Comparison of ENCODE assay signal across 14 cellular contexts in genomic region chr4:113757486-113757885, GRCh38. TPM values are rescaled to one million over a fixed set of nuclear protein-coding genes. Genes with fewer than 3 reads are reported as not detected.
DNase-seq lines count a peak whose midpoint lies in the region; ATAC-seq, FAIRE-seq and TF ChIP-seq lines count a peak whose summit lies in the region.
"Had no signal": no experiment of that assay in that cellular context is flagged by ENCODE, and none has a peak within 500 bp of the region (broad histone marks: within the 10 kb centered on the region; RNA-seq: fewer than 3 reads in every experiment).

No MANE protein-coding gene starts in this region.

- TF ChIP-seq EP300 in HepG2 (IDR thresholded peaks at IDR 0.05; ENCODE audit: low read depth in 2 of 2, low read length in 2 of 2), result no peak
- TF ChIP-seq EP300 in HepG2 (CRISPR knock-in tag; IDR thresholded peaks at IDR 0.05; ENCODE audit: borderline replicate concordance), result no peak

- peaks cover 54% of the 10 kb centered on the region for H3K79me2 ChIP-seq in HepG2 (ENCODE audit: insufficient read depth, low read length)
- peaks cover 28% of the 10 kb centered on the region for H3K79me2 ChIP-seq in keratinocyte (ENCODE audit: control insufficient read depth, insufficient read depth, low read length)

- H3K27me3 ChIP-seq in HepG2 (ENCODE audit: control insufficient read depth in 1 of 2, insufficient read depth in 2 of 2, low read length in 2 of 2) (no peaks in the 10 kb centered on the region; a peak in 1 of 5 replicates), right lobe of liver (no peaks in the 10 kb centered on the region), keratinocyte (ENCODE audit: control insufficient read depth, extremely low read depth, insufficient read depth, low read length) (no peaks in the 10 kb centered on the region), tibial artery (no peaks in the 10 kb centered on the region)
- H3K27me3 ChIP-seq: ovary had no signal

- FAIRE-seq in HepG2 (lab: Jason Lieb, UNC) (no peak), keratinocyte (lab: Jason Lieb, UNC) (peak; percentile 29)

- DNase-seq in HepG2 (ENCODE audit: low spot score) (no peak), right lobe of liver (no peak), keratinocyte (ENCODE audit: low read depth, low spot score) (no peak), tibial artery (no peak), COR-L47 (lab: John Stamatoyannopoulos, UW) (no peak), HUDEP-2 (lab: John Stamatoyannopoulos, UW; ENCODE audit: unreplicated experiment in 76 of 76) (no peak)
- DNase-seq in activated CD4-positive, alpha-beta memory T cell treated with anti-CD3 and anti-CD28 coated beads, Interleukin-2, amount 10 ng/mL, durations not matched to agents 7 days and 5 days, result no peak
- DNase-seq: amygdala; Kasumi-1; left lung; NCI-H2029 treated with DMSO at 0.1 percent for 48 hours; NK-92 treated with Interleukin-12 subunit alpha and Interleukin-12 subunit beta, amount 100 ng/mL, for 24 hours; ovary had no signal

- H2AFZ ChIP-seq in HepG2 (ENCODE audit: low read length) (no peak overlapping the region), keratinocyte (ENCODE audit: control insufficient read depth, low read length) (no peak overlapping the region)

- dilution Hi-C loops in keratinocyte (cut with MboI; ENCODE audit: extremely low pct_ligation_motif_present, low sequenced_read_pairs), result no loop called here

- peak overlapping the region; percentile 0 for H3K4me3 Mint-ChIP-seq in activated CD4-positive, alpha-beta memory T cell treated with anti-CD3 and anti-CD28 coated beads, Interleukin-2, amount 10 ng/mL, durations not matched to agents 7 days and 5 days

- BruUV-seq in HepG2 (replicated peaks; lab: Mats Ljungman, UMichigan), result no TSS peak

- H3K27ac ChIP-seq in HepG2 (ENCODE audit: extremely low read length, insufficient read depth, low read length) (peak overlapping the region; percentile 2), right lobe of liver (no peak overlapping the region), keratinocyte (ENCODE audit: control insufficient read depth, insufficient read depth, low read length) (no peak overlapping the region), tibial artery (peak overlapping the region; percentile 17 to 40)
- H3K27ac ChIP-seq: left lung, ovary had no signal

- ATAC-seq in HepG2, result no peak
- ATAC-seq in right lobe of liver, result no peak
- ATAC-seq in GM21390 (IDR thresholded peaks at IDR 0.05; ENCODE audit: unreplicated experiment), result no peak
- ATAC-seq: left lung had no signal

- H3K4me2 ChIP-seq in HepG2 (ENCODE audit: low read depth, low read length), result no peak overlapping the region
- H3K4me2 ChIP-seq in keratinocyte (ENCODE audit: control insufficient read depth, extremely low read depth, insufficient read depth, low read depth, low read length), result no peak overlapping the region

- WGBS in HepG2 (ENCODE audit: low lambda C conversion rate), result 91% methylated on average over 3 of the region's 3 CpGs
- 93% methylated on average over 3 of the region's 3 CpGs for WGBS in right lobe of liver (ENCODE audit: insufficient coverage, low coverage, low lambda C conversion rate, missing lambda C conversion rate)

- no peaks in the 10 kb centered on the region for H3K36me3 ChIP-seq in HepG2 (replicated peaks in 1 of 2; ENCODE audit: control insufficient read depth in 1 of 2, insufficient read depth in 2 of 2, low read length in 2 of 2)
- H3K36me3 ChIP-seq in right lobe of liver, result peaks cover 0 to 1% (median 0%) of the 10 kb centered on the region in 4 donors
- H3K36me3 ChIP-seq in keratinocyte (ENCODE audit: control insufficient read depth in 2 of 2, extremely low read depth in 1 of 2, insufficient read depth in 2 of 2, low read length in 2 of 2), result no peaks in the 10 kb centered on the region
- no peaks in the 10 kb centered on the region for H3K36me3 ChIP-seq in tibial artery
- H3K36me3 ChIP-seq: left lung, ovary had no signal

- POLR2A ChIA-PET in HepG2 (lab: Yijun Ruan, JAX), result no interaction called here
- POLR2A ChIA-PET in activated CD4-positive, alpha-beta memory T cell treated with anti-CD3 and anti-CD28 coated beads, Interleukin-2, amount 10 ng/mL, durations not matched to agents 7 days and 5 days (lab: Charles Lee), result interaction anchor here (1.3 kb wide), 1 partner anchor 121 kb away, joined by 3 read pairs; no protein-coding TSS in a partner anchor

- peaks cover 43% of the 10 kb centered on the region for H3K4me1 ChIP-seq in HepG2 (ENCODE audit: insufficient read depth, low read length)
- H3K4me1 ChIP-seq in right lobe of liver, result peaks cover 0 to 13% (median 3%) of the 10 kb centered on the region in 4 donors
- peaks cover 22% of the 10 kb centered on the region for H3K4me1 ChIP-seq in keratinocyte (ENCODE audit: control insufficient read depth, extremely low read depth, insufficient read depth, low read length)
- peaks cover 0 to 64% (median 16%) of the 10 kb centered on the region in 4 donors for H3K4me1 ChIP-seq in tibial artery

- H3K4me1 Mint-ChIP-seq in activated CD4-positive, alpha-beta memory T cell treated with anti-CD3 and anti-CD28 coated beads, Interleukin-2, amount 10 ng/mL, durations not matched to agents 7 days and 5 days, result peaks cover 43% of the 10 kb centered on the region

- CTCF ChIA-PET in HepG2 (lab: Yijun Ruan, JAX; ENCODE audit: low intra/inter-chr PET ratio, low total read pairs), result no interaction called here
- CTCF ChIA-PET in activated CD4-positive, alpha-beta memory T cell treated with anti-CD3 and anti-CD28 coated beads, Interleukin-2, amount 10 ng/mL, durations not matched to agents 7 days and 5 days (lab: Charles Lee), result interaction anchor here (2.1 kb wide), 1 partner anchor 210 kb away, joined by 4 read pairs; no protein-coding TSS in a partner anchor

- peaks cover 36% of the 10 kb centered on the region for H3K36me3 Mint-ChIP-seq in activated CD4-positive, alpha-beta memory T cell treated with anti-CD3 and anti-CD28 coated beads, Interleukin-2, amount 10 ng/mL, durations not matched to agents 7 days and 5 days (ENCODE audit: low read depth)

- no peak for TF ChIP-seq CTCF in HepG2 (CRISPR knock-in tag; IDR thresholded peaks at IDR 0.05)
- no peak for TF ChIP-seq CTCF in right lobe of liver (IDR thresholded peaks at IDR 0.05)
- TF ChIP-seq CTCF in keratinocyte (optimal IDR thresholded peaks at IDR 0.05 in 1 of 3, IDR thresholded peaks at IDR 0.05 in 1 of 3, conservative IDR thresholded peaks at IDR 0.05 in 1 of 3; ENCODE audit: extremely low read depth in 1 of 3, insufficient read depth in 2 of 3, low read length in 3 of 3), result no peak
- TF ChIP-seq CTCF in tibial artery (IDR thresholded peaks at IDR 0.05), result no peak

- H3K9me3 ChIP-seq in HepG2 (ENCODE audit: low read length) (no peaks in the 10 kb centered on the region), right lobe of liver (no peaks in the 10 kb centered on the region), keratinocyte (ENCODE audit: control insufficient read depth, low read depth, low read length) (no peaks in the 10 kb centered on the region), tibial artery (no peaks in the 10 kb centered on the region)
- H3K9me3 ChIP-seq: left lung, ovary had no signal

- intact Hi-C loops in HepG2 (cut with micrococcal nuclease; ENCODE audit: unreplicated experiment), result no loop called here
- intact Hi-C loops in right lobe of liver (cut with DNase I), result no loop called here
- intact Hi-C loops in tibial artery (cut with DNase I; ENCODE audit: low total_unique reads), result no loop called here

- no peaks in the 10 kb centered on the region for H3K27me3 Mint-ChIP-seq in activated CD4-positive, alpha-beta memory T cell treated with anti-CD3 and anti-CD28 coated beads, Interleukin-2, amount 10 ng/mL, durations not matched to agents 7 days and 5 days

- H3K9me3 Mint-ChIP-seq in activated CD4-positive, alpha-beta memory T cell treated with anti-CD3 and anti-CD28 coated beads, Interleukin-2, amount 10 ng/mL, durations not matched to agents 7 days and 5 days, result no peaks in the 10 kb centered on the region

- TF ChIP-seq POLR2A in HepG2 (IDR thresholded peaks at IDR 0.05; ENCODE audit: insufficient read depth in 1 of 2, low read depth in 2 of 2, low read length in 2 of 2) (no peak), right lobe of liver (IDR thresholded peaks at IDR 0.05) (no peak)

- no peak overlapping the region for H3K9ac ChIP-seq in HepG2 (ENCODE audit: insufficient read depth, low read depth, low read length)
- H3K9ac ChIP-seq in keratinocyte (ENCODE audit: control insufficient read depth, extremely low read depth, insufficient read depth, low read length), result no peak overlapping the region

- in situ Hi-C loops in HepG2 (cut with HindIII; ENCODE audit: extremely low pct_ligation_motif_present, low pct_unique_long_range_greater_than_20kb), result no loop called here

- no peaks in the 10 kb centered on the region for H4K20me1 ChIP-seq in HepG2 (ENCODE audit: insufficient read depth, low read length)
- no peaks in the 10 kb centered on the region for H4K20me1 ChIP-seq in keratinocyte (ENCODE audit: control insufficient read depth, extremely low read depth, insufficient read depth, low read length)

- H3K4me3 ChIP-seq in HepG2 (replicated peaks in 1 of 3; ENCODE audit: insufficient read depth in 1 of 3, low read depth in 2 of 3, low read length in 3 of 3) (no peak overlapping the region), right lobe of liver (no peak overlapping the region), keratinocyte (ENCODE audit: control insufficient read depth in 2 of 3, extremely low read depth in 1 of 3, insufficient read depth in 2 of 3, low read depth in 1 of 3, low read length in 3 of 3) (no peak overlapping the region), tibial artery (no peak overlapping the region)
- H3K4me3 ChIP-seq: ovary had no signal

- H3K9me1 ChIP-seq in keratinocyte (ENCODE audit: control insufficient read depth, extremely low read depth, insufficient read depth, low read length), result no peaks in the 10 kb centered on the region

- peak overlapping the region; percentile 2 for H3K27ac Mint-ChIP-seq in activated CD4-positive, alpha-beta memory T cell treated with anti-CD3 and anti-CD28 coated beads, Interleukin-2, amount 10 ng/mL, durations not matched to agents 7 days and 5 days

- TF ChIP-seq RAD21 in HepG2 (CRISPR knock-in tag; IDR thresholded peaks at IDR 0.05), result no peak

RNA-seq across cellular contexts. Expression of gene CAMK2D, which starts 4.1 kb away (rescaled TPM):
- total RNA-seq in HepG2 (2016; rRNA removed; fragmentation: Illumina TruSeq; extraction: Trizol), result 65.4 and 86.7 TPM in 2 replicates
- 5.3 and 6.4 TPM in 2 replicates for total RNA-seq in HepG2 (2016; cell fraction: cytosol; rRNA removed; fragmentation: Illumina TruSeq; extraction: Trizol; ENCODE audit: low read depth)
- 64.9 and 87.5 TPM in 2 replicates for total RNA-seq in HepG2 (2016; cell fraction: insoluble cytoplasmic fraction; rRNA removed; fragmentation: Illumina TruSeq; extraction: Trizol)
- total RNA-seq in HepG2 (2016; cell fraction: membrane; rRNA removed; fragmentation: Illumina TruSeq; extraction: Trizol), result 15.6 and 15.7 TPM in 2 replicates
- 73.6 and 76.3 TPM in 2 replicates for total RNA-seq in HepG2 (2016; cell fraction: nucleus; rRNA removed; fragmentation: Illumina TruSeq; extraction: Trizol)
- polyA plus RNA-seq in HepG2 (2011; rRNA removed), result 12.9 and 18.0 TPM in 2 replicates
- 7.2 and 11.1 TPM in 2 replicates for polyA plus RNA-seq in HepG2 (2011; cell fraction: cytosol; rRNA removed)
- 10.2 and 12.5 TPM in 2 replicates for polyA plus RNA-seq in HepG2 (2011; cell fraction: nucleus; rRNA removed)
- polyA plus RNA-seq in HepG2 (2012), result 12.4 and 24.9 TPM in 2 replicates
- polyA plus RNA-seq in HepG2 (2016; cell fraction: cytosol; fragmentation: Illumina TruSeq; extraction: Trizol; ENCODE audit: low read depth), result 2.1 and 2.5 TPM in 2 replicates
- polyA plus RNA-seq in HepG2 (2016; cell fraction: insoluble cytoplasmic fraction; fragmentation: Illumina TruSeq; extraction: Trizol; ENCODE audit: low read depth), result 52.0 and 56.8 TPM in 2 replicates
- polyA plus RNA-seq in HepG2 (2016; cell fraction: membrane; fragmentation: Illumina TruSeq; extraction: Trizol; ENCODE audit: low read depth), result 6.8 and 7.3 TPM in 2 replicates
- 34.5 and 36.0 TPM in 2 replicates for polyA plus RNA-seq in HepG2 (2016; cell fraction: nucleus; fragmentation: Illumina TruSeq; extraction: Trizol; ENCODE audit: insufficient read depth, low read depth)
- polyA minus RNA-seq in HepG2 (2011; rRNA and poly(A)+ RNA removed; ENCODE audit: low replicate concordance), result 3.7 and 30.5 TPM in 2 replicates
- 24.3 and 30.2 TPM in 2 replicates for polyA minus RNA-seq in HepG2 (2011; cell fraction: cytosol; rRNA and poly(A)+ RNA removed)
- polyA minus RNA-seq in HepG2 (2011; cell fraction: nucleus; rRNA and poly(A)+ RNA removed), result 97.8 and 99.0 TPM in 2 replicates
- total RNA-seq in right lobe of liver, result 10 to 100 TPM; 17.0 to 30.6 (median 22.6) TPM
- total RNA-seq in activated CD4-positive, alpha-beta memory T cell treated with anti-CD3 and anti-CD28 coated beads, Interleukin-2, amount 10 ng/mL, durations not matched to agents 7 days and 5 days, result 10 to 100 TPM; 41.7 to 43.0 TPM
- polyA plus RNA-seq in keratinocyte, result 13.2 to 18.8 TPM (median 16.7 TPM) in 3 replicates
- polyA plus RNA-seq in keratinocyte (2011; ENCODE audit: low read depth), result 64.7 TPM
- polyA plus RNA-seq in keratinocyte (2011; cell fraction: cytosol; rRNA removed), result 8.1 and 18.3 TPM in 2 replicates
- 12.2 and 16.2 TPM in 2 replicates for polyA plus RNA-seq in keratinocyte (2011; cell fraction: nucleus; rRNA removed)
- 12.1 and 30.6 TPM in 2 replicates for polyA plus RNA-seq in keratinocyte (2012; ENCODE audit: low replicate concordance)
- polyA minus RNA-seq in keratinocyte, result 6.4 to 40.9 TPM (median 28.5 TPM) in 3 replicates
- 24.6 TPM for polyA minus RNA-seq in keratinocyte (2011; cell fraction: cytosol; rRNA and poly(A)+ RNA removed)
- polyA minus RNA-seq in keratinocyte (2011; cell fraction: nucleus; rRNA and poly(A)+ RNA removed), result 24.5 and 38.5 TPM in 2 replicates

Comparison
In these comparisons a context has a peak if more than half of its experiments do, and no peak if none do; other contexts are left out.
1. H3K27ac ChIP-seq: peak in HepG2 (single experiment) and tibial artery (2 of 2); none in right lobe of liver (0 of 3) and keratinocyte (single experiment).